Comparison of ENCODE assay signal across 18 cellular contexts in the genomic region with DNA sequence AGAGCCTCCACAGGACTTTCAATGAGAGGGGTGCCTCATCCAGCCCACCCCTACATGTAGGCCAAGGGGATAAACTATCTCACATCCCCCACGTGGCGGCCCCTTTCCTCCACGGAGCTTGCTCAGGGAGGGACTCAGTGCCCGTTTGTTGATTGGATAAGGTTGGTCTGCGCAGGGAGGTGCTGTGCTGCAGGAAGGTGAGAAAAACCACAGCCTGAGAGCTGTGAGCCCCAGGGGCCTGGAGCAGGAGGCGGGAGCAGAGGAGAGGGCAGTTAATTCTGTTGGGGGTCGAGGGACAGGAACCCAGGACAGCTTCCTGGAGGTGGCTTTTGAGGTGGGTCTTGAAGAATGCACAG. TPM values are rescaled to one million over a fixed set of nuclear protein-coding genes. Genes with fewer than 3 reads are reported as not detected.
DNase-seq lines count a peak whose midpoint lies in the region; ATAC-seq and TF ChIP-seq lines count a peak whose summit lies in the region.
"Had no signal": no experiment of that assay in that cellular context is flagged by ENCODE, and none has a peak within 500 bp of the region (broad histone marks: within the 10 kb centered on the region; RNA-seq: fewer than 3 reads in every experiment).

No MANE protein-coding gene starts in this region.

- no peaks in the 10 kb centered on the region for H3K27me3 ChIP-seq in PC-3 (ENCODE audit: low read length)
- H3K27me3 ChIP-seq: right atrium auricular region had no signal

- no peaks in the 10 kb centered on the region for H3K9me3 Mint-ChIP-seq in activated naive CD4-positive, alpha-beta T cell treated with anti-CD3 and anti-CD28 coated beads, Interleukin-2, amount 10 ng/mL, durations not matched to agents 7 days and 5 days
- no peaks in the 10 kb centered on the region for H3K9me3 Mint-ChIP-seq in effector memory CD8-positive, alpha-beta T cell
- H3K9me3 Mint-ChIP-seq in stimulated activated effector memory CD8-positive, alpha-beta T cell treated with anti-CD3 and anti-CD28 coated beads, Interleukin-12 subunit alpha, Interleukin-12 subunit beta, amount 100 ng/mL, for 72 hours, result no peaks in the 10 kb centered on the region
- H3K9me3 Mint-ChIP-seq: CD4-positive, alpha-beta T cell; WTC11 had no signal

- no peaks in the 10 kb centered on the region for H3K79me2 ChIP-seq in PC-3 (ENCODE audit: low read length)

- H3F3A ChIP-seq in PC-3 (ENCODE audit: low read length, unreplicated experiment), result peaks cover 3% of the 10 kb centered on the region

- peak overlapping the region; percentile 13 for H3K27ac Mint-ChIP-seq in activated naive CD4-positive, alpha-beta T cell treated with anti-CD3 and anti-CD28 coated beads, Interleukin-2, amount 10 ng/mL, durations not matched to agents 7 days and 5 days
- peak overlapping the region in 1 of 2 donors; percentile 80 for H3K27ac Mint-ChIP-seq in effector memory CD8-positive, alpha-beta T cell
- peak overlapping the region; percentile 92 for H3K27ac Mint-ChIP-seq in stimulated activated effector memory CD8-positive, alpha-beta T cell treated with anti-CD3 and anti-CD28 coated beads, Interleukin-12 subunit alpha, Interleukin-12 subunit beta, amount 100 ng/mL, for 72 hours
- H3K27ac Mint-ChIP-seq: CD4-positive, alpha-beta T cell; WTC11 had no signal

- H3K36me3 Mint-ChIP-seq in activated naive CD4-positive, alpha-beta T cell treated with anti-CD3 and anti-CD28 coated beads, Interleukin-2, amount 10 ng/mL, durations not matched to agents 7 days and 5 days, result no peaks in the 10 kb centered on the region
- no peaks in the 10 kb centered on the region for H3K36me3 Mint-ChIP-seq in effector memory CD8-positive, alpha-beta T cell (ENCODE audit: insufficient read depth)
- H3K36me3 Mint-ChIP-seq in stimulated activated effector memory CD8-positive, alpha-beta T cell treated with anti-CD3 and anti-CD28 coated beads, Interleukin-12 subunit alpha, Interleukin-12 subunit beta, amount 100 ng/mL, for 72 hours, result peaks cover 10% of the 10 kb centered on the region
- H3K36me3 Mint-ChIP-seq: WTC11 had no signal

- ATAC-seq in PC-3 (no peak), omental fat pad (ENCODE audit: low FRiP score) (no peak)
- ATAC-seq in effector memory CD8-positive, alpha-beta T cell (replicated peaks), result peak; percentile 82
- ATAC-seq in stimulated activated effector memory CD8-positive, alpha-beta T cell treated with anti-CD3 and anti-CD28 coated beads, Interleukin-12 subunit alpha, Interleukin-12 subunit beta, amount 100 ng/mL, for 72 hours, result no peak

- TF ChIP-seq CTCF in PC-3 (conservative IDR thresholded peaks at IDR 0.05; ENCODE audit: low read depth, low read length) (no peak), GM10248 (IDR thresholded peaks at IDR 0.05; ENCODE audit: control extremely low read depth, extremely low read depth, low read depth, missing control alignments) (no peak), omental fat pad (IDR thresholded peaks at IDR 0.05) (no peak)

- peak overlapping the region; percentile 68; the same call in 1 of the 2 replicates for H3K4me2 ChIP-seq in PC-3 (ENCODE audit: low read length)

- no peaks in the 10 kb centered on the region for H4K20me1 ChIP-seq in PC-3 (ENCODE audit: low read length)

- intact Hi-C loops in PC-3 (cut with micrococcal nuclease), result loop anchor here (2.0 kb wide), 1 partner anchor 61 kb away; no protein-coding TSS in a partner anchor

- BruUV-seq in PC-3 (replicated peaks; lab: Mats Ljungman, UMichigan), result no TSS peak

- no peak overlapping the region for H3K4me3 Mint-ChIP-seq in activated naive CD4-positive, alpha-beta T cell treated with anti-CD3 and anti-CD28 coated beads, Interleukin-2, amount 10 ng/mL, durations not matched to agents 7 days and 5 days
- peak overlapping the region; percentile 25 to 47 for H3K4me3 Mint-ChIP-seq in effector memory CD8-positive, alpha-beta T cell
- H3K4me3 Mint-ChIP-seq in stimulated activated effector memory CD8-positive, alpha-beta T cell treated with anti-CD3 and anti-CD28 coated beads, Interleukin-12 subunit alpha, Interleukin-12 subunit beta, amount 100 ng/mL, for 72 hours, result peak overlapping the region; percentile 64
- H3K4me3 Mint-ChIP-seq: CD4-positive, alpha-beta T cell; WTC11 had no signal

- H3K27me3 Mint-ChIP-seq in activated naive CD4-positive, alpha-beta T cell treated with anti-CD3 and anti-CD28 coated beads, Interleukin-2, amount 10 ng/mL, durations not matched to agents 7 days and 5 days, result peaks cover 87% of the 10 kb centered on the region
- H3K27me3 Mint-ChIP-seq in effector memory CD8-positive, alpha-beta T cell, result peaks cover 20 to 47% of the 10 kb centered on the region in 2 donors

- POLR2A ChIA-PET in PC-3 (lab: Charles Lee; ENCODE audit: unreplicated experiment), result interaction anchor here (0.6 kb wide), 1 partner anchor 280 kb away, joined by 5 read pairs; no protein-coding TSS in a partner anchor
- POLR2A ChIA-PET in GM10248 (lab: Yijun Ruan, JAX), result no interaction called here

- no peak overlapping the region for H3K4me3 ChIP-seq in PC-3 (ENCODE audit: low read length)
- H3K4me3 ChIP-seq: right atrium auricular region had no signal

- peak overlapping the region; percentile 96 for H3K27ac ChIP-seq in PC-3 (ENCODE audit: low read length)
- H3K27ac ChIP-seq: right atrium auricular region had no signal

- no peak for DNase-seq in activated naive CD4-positive, alpha-beta T cell treated with anti-CD3 and anti-CD28 coated beads, Interleukin-2, amount 10 ng/mL, durations not matched to agents 7 days and 5 days
- DNase-seq in activated naive CD4-positive, alpha-beta T cell treated with Interleukin-2 at 50 U/mL for 16 hours, result no peak
- DNase-seq in PC-3 (no peak), GM10248 (ENCODE audit: extremely low spot score) (no peak), omental fat pad (ENCODE audit: low spot score) (no peak), NCI-H128 (lab: John Stamatoyannopoulos, UW; ENCODE audit: unreplicated experiment) (no peak)
- peak in 1 of 3 experiments; percentile 20 for DNase-seq in effector memory CD8-positive, alpha-beta T cell
- DNase-seq in stimulated activated effector memory CD8-positive, alpha-beta T cell treated with anti-CD3 and anti-CD28 coated beads, Interleukin-12 subunit alpha, Interleukin-12 subunit beta, amount 100 ng/mL, for 72 hours (ENCODE audit: low spot score in 2 of 2), result no peak
- DNase-seq: activated effector memory CD4-positive, alpha-beta T cell treated with Interleukin-2 at 50 U/mL for 16 hours; amygdala; CD4-positive, alpha-beta T cell; effector CD4-positive, alpha-beta T cell; NCI-H1105 treated with DMSO at 0.1 percent for 48 hours; occipital lobe; stimulated activated CD4-positive, alpha-beta T cell treated with anti-CD3 and anti-CD28 coated beads, Interleukin-12 subunit alpha, Interleukin-12 subunit beta, amount 100 ng/mL, for 4 hours; substantia nigra had no signal

- H3K36me3 ChIP-seq in PC-3 (ENCODE audit: low read depth, low read length), result no peaks in the 10 kb centered on the region
- H3K36me3 ChIP-seq: right atrium auricular region had no signal

- no peaks in the 10 kb centered on the region for H3K9me2 ChIP-seq in PC-3 (replicated peaks; ENCODE audit: low read length)

- H3K9ac ChIP-seq in PC-3 (ENCODE audit: low read length), result peak overlapping the region; percentile 77; the same call in 1 of the 2 replicates

- no peaks in the 10 kb centered on the region for H3K9me3 ChIP-seq in PC-3 (ENCODE audit: low read length)
- H3K9me3 ChIP-seq: right atrium auricular region had no signal

- peaks cover 26% of the 10 kb centered on the region for H3K4me1 Mint-ChIP-seq in activated naive CD4-positive, alpha-beta T cell treated with anti-CD3 and anti-CD28 coated beads, Interleukin-2, amount 10 ng/mL, durations not matched to agents 7 days and 5 days
- H3K4me1 Mint-ChIP-seq in effector memory CD8-positive, alpha-beta T cell (ENCODE audit: low read depth in 2 of 2), result peaks cover 9 to 19% of the 10 kb centered on the region in 2 donors
- peaks cover 29% of the 10 kb centered on the region for H3K4me1 Mint-ChIP-seq in stimulated activated effector memory CD8-positive, alpha-beta T cell treated with anti-CD3 and anti-CD28 coated beads, Interleukin-12 subunit alpha, Interleukin-12 subunit beta, amount 100 ng/mL, for 72 hours

- CTCF ChIA-PET in activated naive CD4-positive, alpha-beta T cell treated with anti-CD3 and anti-CD28 coated beads, Interleukin-2, amount 10 ng/mL, durations not matched to agents 7 days and 5 days (lab: Charles Lee), result no interaction called here
- CTCF ChIA-PET in PC-3 (lab: Charles Lee) (no interaction called here), GM10248 (lab: Yijun Ruan, JAX) (no interaction called here)

- H3K4me1 ChIP-seq in PC-3 (ENCODE audit: insufficient read depth, low read length), result peaks cover 23% of the 10 kb centered on the region
- H3K4me1 ChIP-seq: right atrium auricular region had no signal

- H2AFZ ChIP-seq in PC-3 (ENCODE audit: low read length), result no peak overlapping the region

RNA-seq across cellular contexts. Expression of gene ATXN10, which starts 31.9 kb away (rescaled TPM):
- 40.6 and 56.3 TPM in 2 replicates for total RNA-seq in PC-3 (2014; rRNA removed)
- total RNA-seq in omental fat pad, result 100 to 1,000 TPM in 3 of 4 donors, 10 to 100 TPM in 1; 80.9 to 127 (median 103) TPM
